9 cellular contexts compared by ENCODE assay signal in genomic region chr2:169768262-169768995, GRCh38. TPM values are rescaled to one million over a fixed set of nuclear protein-coding genes. Genes with fewer than 3 reads are reported as not detected.
DNase-seq lines count a peak whose midpoint lies in the region; ATAC-seq and TF ChIP-seq lines count a peak whose summit lies in the region.
"Had no signal": no experiment of that assay in that cellular context is flagged by ENCODE, and none has a peak within 500 bp of the region (broad histone marks: within the 10 kb centered on the region; RNA-seq: fewer than 3 reads in every experiment).

No MANE protein-coding gene starts in this region.

- 64 to 81% (median 70%) methylated on average over 72 of the region's 72 CpGs for WGBS in ovary, 3 donors

- H3K27me3 ChIP-seq in dorsolateral prefrontal cortex (peaks cover 0 to 14% (median 0%) of the 10 kb centered on the region in 45 donors), ovary (no peaks in the 10 kb centered on the region)
- H3K27me3 ChIP-seq: BLaER1 had no signal

- H3K9me3 ChIP-seq in ovary: no peaks in the 10 kb centered on the region
- H3K9me3 ChIP-seq: BLaER1 had no signal

- H3K4me3 ChIP-seq in dorsolateral prefrontal cortex (peak overlapping the region in 53 of 59 donors; percentile 3 to 57 (median 39)), ovary (peak overlapping the region; percentile 9)
- H3K4me3 ChIP-seq: BLaER1 had no signal

- H3K27ac ChIP-seq in dorsolateral prefrontal cortex (no peak overlapping the region), ovary (no peak overlapping the region)
- H3K27ac ChIP-seq: BLaER1 had no signal

- TF ChIP-seq POLR2A in ovary (IDR thresholded peaks at IDR 0.05): no peak

- TF ChIP-seq CTCF in dorsolateral prefrontal cortex (IDR thresholded peaks at IDR 0.05 in 54 of 56, conservative IDR thresholded peaks at IDR 0.05 in 2 of 56; ENCODE audit: low read depth in 1 of 56, partially characterized antibody in 56 of 56) (no peak), ovary (IDR thresholded peaks at IDR 0.05) (no peak)

- intact Hi-C loops in Right ventricle myocardium inferior (cut with DNase I) (no loop called here), cardiac septum (cut with DNase I) (no loop called here), dorsolateral prefrontal cortex (cut with DNase I) (no loop called here), ovary (cut with DNase I) (no loop called here)

- no peaks in the 10 kb centered on the region for H3K36me3 ChIP-seq in ovary
- H3K36me3 ChIP-seq: BLaER1 had no signal

- no peaks in the 10 kb centered on the region for H3K4me1 ChIP-seq in ovary (ENCODE audit: insufficient read depth)
- H3K4me1 ChIP-seq: BLaER1 had no signal

- no peak for TF ChIP-seq EP300 in ovary (IDR thresholded peaks at IDR 0.05)

- ATAC-seq in Right ventricle myocardium inferior: peak; percentile 37
- no peak for ATAC-seq in GM18907 (IDR thresholded peaks at IDR 0.05; ENCODE audit: unreplicated experiment)
- ATAC-seq in GM21737 (IDR thresholded peaks at IDR 0.05; ENCODE audit: unreplicated experiment): no peak

- DNase-seq in Right ventricle myocardium inferior (ENCODE audit: missing footprints) (peak; percentile 71), cardiac septum (ENCODE audit: low spot score) (no peak), dorsolateral prefrontal cortex (no peak), ovary (peak in 1 of 5 donors; percentile 25), NCI-H2227 (lab: John Stamatoyannopoulos, UW; ENCODE audit: unreplicated experiment) (no peak), occipital lobe (lab: John Stamatoyannopoulos, UW) (no peak)

RNA-seq across cellular contexts. Expression of gene SSB, which starts 30.2 kb away (rescaled TPM):
- total RNA-seq in Right ventricle myocardium inferior (52.7 TPM), cardiac septum (61.8 TPM), dorsolateral prefrontal cortex (100 to 1,000 TPM in 8 of 120 experiments, 10 to 100 TPM in 112; 57.0 to 111 (median 83.5) TPM), ovary (10 to 100 TPM; 50.1 to 95.7 (median 74.1) TPM), occipital lobe (88.1 TPM)
- 100 to 1,000 TPM in 1 of 2 donors, 10 to 100 TPM in 1; 78.3 to 103 TPM for polyA plus RNA-seq in ovary

RNA-seq across cellular contexts. Expression of gene KLHL23, which starts 34.8 kb away (rescaled TPM):
- 21.6 TPM for total RNA-seq in Right ventricle myocardium inferior
- total RNA-seq in cardiac septum: 9.0 TPM
- 10 to 100 TPM; 13.8 to 42.7 (median 26.5) TPM for total RNA-seq in dorsolateral prefrontal cortex
- 10 to 100 TPM; 14.7 to 27.4 (median 19.3) TPM for total RNA-seq in ovary
- polyA plus RNA-seq in ovary: 10 to 100 TPM; 10.2 to 23.0 TPM
- total RNA-seq in occipital lobe: 175 TPM

RNA-seq across cellular contexts. Expression of gene METTL5, which starts 56.3 kb away (rescaled TPM):
- total RNA-seq in Right ventricle myocardium inferior (69.8 TPM), cardiac septum (61.5 TPM), dorsolateral prefrontal cortex (10 to 100 TPM; 26.8 to 69.9 (median 47.5) TPM), ovary (10 to 100 TPM; 19.9 to 44.0 (median 26.4) TPM), occipital lobe (37.1 TPM)
- polyA plus RNA-seq in ovary: 10 to 100 TPM; 36.0 to 40.3 TPM

RNA-seq across cellular contexts. Expression of gene UBR3, which starts 58.8 kb away (rescaled TPM):
- total RNA-seq in Right ventricle myocardium inferior: 109 TPM
- 87.5 TPM for total RNA-seq in cardiac septum
- 100 to 1,000 TPM in 111 of 120 experiments, 10 to 100 TPM in 9; 72.2 to 156 (median 124) TPM for total RNA-seq in dorsolateral prefrontal cortex
- total RNA-seq in ovary: 10 to 100 TPM; 33.1 to 63.4 (median 48.3) TPM
- 10 to 100 TPM; 13.6 to 18.2 TPM for polyA plus RNA-seq in ovary
- 135 TPM for total RNA-seq in occipital lobe
